15 cellular contexts compared by ENCODE assay signal in the genomic region with DNA sequence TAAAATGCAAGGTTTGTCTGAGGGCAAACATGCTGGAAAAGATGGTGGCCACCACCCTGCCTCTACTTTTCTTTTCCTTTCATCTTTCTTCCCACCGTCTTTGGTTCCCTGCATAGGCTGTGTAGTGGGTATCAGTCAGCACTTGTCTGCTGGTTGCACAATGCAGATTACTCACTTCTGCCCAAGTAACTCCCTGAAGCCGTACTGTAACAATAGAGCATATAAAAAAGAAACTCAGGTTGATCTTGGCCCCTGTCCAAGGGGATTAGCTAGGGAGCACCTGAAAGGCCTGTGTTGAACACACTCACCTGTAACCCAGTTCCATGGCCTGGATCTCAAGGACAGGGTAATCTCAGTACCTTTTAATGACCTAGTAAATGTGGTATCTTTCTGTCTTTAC.
A peak's percentile ranks its signal among the peaks of the same experiment; 100 is the strongest.
DNase-seq lines count a peak whose midpoint lies in the region; ATAC-seq and TF ChIP-seq lines count a peak whose summit lies in the region.
"Had no signal": no experiment of that assay in that cellular context is flagged by ENCODE, and none has a peak within 500 bp of the region (broad histone marks: within the 10 kb centered on the region; RNA-seq: fewer than 3 reads in every experiment).

No MANE protein-coding gene starts in this region.

- peaks cover 0 to 8% of the 10 kb centered on the region in 2 donors for H3K9me3 ChIP-seq in left lung

- peak overlapping the region; percentile 14; the same call in 1 of the 2 replicates for H3K27ac ChIP-seq in VCaP
- no peak overlapping the region for H3K27ac ChIP-seq in left lung
- H3K27ac ChIP-seq: BLaER1 had no signal

- no peak for TF ChIP-seq CTCF in VCaP (conservative IDR thresholded peaks at IDR 0.05)
- no peak for TF ChIP-seq CTCF in left lung (IDR thresholded peaks at IDR 0.05)

- H3K4me1 ChIP-seq in left lung: no peaks in the 10 kb centered on the region
- H3K4me1 ChIP-seq: HAP-1 had no signal

- peaks cover 0 to 39% of the 10 kb centered on the region in 2 donors for H3K27me3 ChIP-seq in left lung

- intact Hi-C loops in left lung (cut with DNase I): no loop called here

- DNase-seq in AG20443 (ENCODE audit: low spot score) (peak; percentile 59), M059J (ENCODE audit: low read depth) (peak; percentile 46), left lung (no peak), NCI-H526 (lab: John Stamatoyannopoulos, UW) (no peak), iPS-NIHi11 (ENCODE audit: low spot score) (no peak)
- DNase-seq: anterior cingulate cortex, endodermal cell, MV-4-11, nucleus accumbens, PC-3 had no signal

- H3K36me3 ChIP-seq in left lung: no peaks in the 10 kb centered on the region
- H3K36me3 ChIP-seq: HAP-1 had no signal

- ATAC-seq in left lung (peak; percentile 79), HG03280 (IDR thresholded peaks at IDR 0.05; ENCODE audit: unreplicated experiment) (no peak), HG03159 (IDR thresholded peaks at IDR 0.05; ENCODE audit: unreplicated experiment) (no peak)
- ATAC-seq: PC-3 had no signal

- no peak overlapping the region for H3K4me3 ChIP-seq in left lung
- H3K4me3 ChIP-seq: BLaER1, HAP-1 had no signal

Comparison
In these comparisons a context has a peak if more than half of its experiments do, and no peak if none do; other contexts are left out.
1. DNase-seq: peak in AG20443 (single experiment) and M059J (single experiment); none in left lung (0 of 2), NCI-H526 (0 of 2) and iPS-NIHi11 (single experiment).